In genomic region chr7:6091979-6092378, GRCh38 we compare ENCODE assay signal across 5 cellular contexts. TPM values are rescaled to one million over a fixed set of nuclear protein-coding genes. Genes with fewer than 3 reads are reported as not detected.
DNase-seq lines count a peak whose midpoint lies in the region; ATAC-seq, FAIRE-seq and TF ChIP-seq lines count a peak whose summit lies in the region.
"Not testable (repeated sequence)": the region's sequence is repeated elsewhere in the genome, so short reads cannot be mapped to it uniquely, and the experiment has no call there.

No MANE protein-coding gene starts in this region.

- not testable (repeated sequence) for H3K9me3 ChIP-seq in HEK293 (ENCODE audit: control insufficient read depth, insufficient read depth, low read depth, low read length); SU-DHL-6 (ENCODE audit: insufficient read depth, low read length); K562 (replicated peaks; ENCODE audit: control insufficient read depth, insufficient read depth, low read depth, low read length); neutrophil

- ATAC-seq in K562: not testable (repeated sequence)

- H3K9me2 ChIP-seq in SU-DHL-6 (replicated peaks; ENCODE audit: insufficient read depth, low read length): not testable (repeated sequence)

- H3K27me3 ChIP-seq in SU-DHL-6 (ENCODE audit: low read length); K562 (ENCODE audit: control insufficient read depth in 2 of 2, insufficient read depth in 2 of 2, low read length in 2 of 2); neutrophil: not testable (repeated sequence)

- TF ChIP-seq CTCF in HEK293 (tag by site-specific recombination; IDR thresholded peaks at IDR 0.05); SU-DHL-6 (IDR thresholded peaks at IDR 0.05; ENCODE audit: insufficient read depth, low read length, poor library complexity, severe bottlenecking); K562 (IDR thresholded peaks at IDR 0.05 in 2 of 3, conservative IDR thresholded peaks at IDR 0.05 in 1 of 3; ENCODE audit: insufficient read depth in 2 of 3, low read depth in 1 of 3, low read length in 3 of 3); neutrophil (IDR thresholded peaks at IDR 0.05): not testable (repeated sequence)

- H3K9ac ChIP-seq in SU-DHL-6 (ENCODE audit: low read length); K562 (ENCODE audit: insufficient read depth in 1 of 2, low read depth in 2 of 2, low read length in 2 of 2): not testable (repeated sequence)

- BruUV-seq in K562 (replicated peaks; lab: Mats Ljungman, UMichigan): not testable (repeated sequence)

- peak overlapping the region; percentile 19 for H3K4me2 ChIP-seq in SU-DHL-6 (ENCODE audit: low read depth, low read length, poor library complexity, severe bottlenecking)
- not testable (repeated sequence) for H3K4me2 ChIP-seq in K562 (ENCODE audit: insufficient read depth, low read length)

- H3K36me3 ChIP-seq in HEK293 (ENCODE audit: control insufficient read depth in 2 of 2, insufficient read depth in 1 of 2, low read length in 2 of 2); SU-DHL-6 (ENCODE audit: low read length); K562 (ENCODE audit: control insufficient read depth, insufficient read depth, low read length); neutrophil: not testable (repeated sequence)

- peaks cover 10% of the 10 kb centered on the region for H3F3A ChIP-seq in SU-DHL-6 (ENCODE audit: insufficient read depth)

- H2AFZ ChIP-seq in SU-DHL-6 (ENCODE audit: low read depth, low read length, severe bottlenecking): peak overlapping the region; percentile 38
- not testable (repeated sequence) for H2AFZ ChIP-seq in K562 (ENCODE audit: low read depth, low read length)

- 33% methylated on average over 3 of the region's 3 CpGs for whole genome bisulfite sequencing in K562 (ENCODE audit: insufficient coverage, low coverage, missing lambda C conversion rate)

- H4K20me1 ChIP-seq in SU-DHL-6 (ENCODE audit: low read depth, low read length); K562 (replicated peaks; ENCODE audit: control insufficient read depth, insufficient read depth, low read length): not testable (repeated sequence)

- FAIRE-seq in K562 (lab: Jason Lieb, UNC): not testable (repeated sequence)

- H3K79me2 ChIP-seq in SU-DHL-6 (ENCODE audit: insufficient read depth, low read length); K562 (ENCODE audit: control insufficient read depth, insufficient read depth, low read length): not testable (repeated sequence)

- in situ Hi-C loops in K562 (cut with MboI): not testable (repeated sequence)

- not testable (repeated sequence) for DNase-seq in K562 (ENCODE audit: extremely low read depth in 1 of 4, low spot score in 3 of 4)
- DNase-seq in cardiac septum (ENCODE audit: low spot score): peak; percentile 3

- H3K9me1 ChIP-seq in K562 (ENCODE audit: control insufficient read depth, insufficient read depth, low read length): not testable (repeated sequence)

- TF ChIP-seq POLR2A in K562 (conservative IDR thresholded peaks at IDR 0.05): not testable (repeated sequence)

- H3K4me1 ChIP-seq in HEK293 (ENCODE audit: control insufficient read depth, insufficient read depth, low read length); K562 (replicated peaks in 1 of 2; ENCODE audit: control insufficient read depth in 2 of 2, insufficient read depth in 2 of 2, low read length in 2 of 2); neutrophil (ENCODE audit: control insufficient read depth in 1 of 2, insufficient read depth in 1 of 2, low read depth in 1 of 2, low read length in 1 of 2): not testable (repeated sequence)

- intact Hi-C loops in K562 (cut with micrococcal nuclease): loop anchor here (2.0 kb wide), 1 partner anchor 13 kb away; no protein-coding TSS in a partner anchor
- intact Hi-C loops in cardiac septum (cut with DNase I): not testable (repeated sequence)

- POLR2A ChIA-PET in HEK293 (lab: Yijun Ruan, JAX) (interaction anchor here (0.8 kb wide), 1 partner anchor 240 kb away, joined by 4 read pairs; no protein-coding TSS in a partner anchor), K562 (lab: Yijun Ruan, JAX) (interaction anchor here (0.7 kb wide), 1 partner anchor 71 kb away, joined by 4 read pairs; no protein-coding TSS in a partner anchor)

- not testable (repeated sequence) for TF ChIP-seq EP300 in K562 (IDR thresholded peaks at IDR 0.05; ENCODE audit: low read length)

- H3K27ac ChIP-seq in HEK293 (ENCODE audit: extremely low read depth, low read depth, low read length); SU-DHL-6 (ENCODE audit: low read depth, low read length); K562 (ENCODE audit: extremely low read depth, low read depth, low read length): not testable (repeated sequence)
- peak overlapping the region; percentile 59 for H3K27ac ChIP-seq in neutrophil

- CTCF ChIA-PET in HEK293 (lab: Yijun Ruan, JAX): interaction anchor here (0.8 kb wide), 1 partner anchor 15 kb away, joined by 3 read pairs; no protein-coding TSS in a partner anchor
- CTCF ChIA-PET in K562 (lab: Yijun Ruan, JAX; ENCODE audit: low intra/inter-chr PET ratio): interaction anchor here (0.7 kb wide), 1 partner anchor 1294 kb away, joined by 3 read pairs; no protein-coding TSS in a partner anchor

- H3K4me3 ChIP-seq in HEK293 (ENCODE audit: low read depth, low read length); SU-DHL-6 (ENCODE audit: insufficient read depth, low read length, poor library complexity, severe bottlenecking); K562; neutrophil (ENCODE audit: low read depth in 1 of 2, low read length in 1 of 2): not testable (repeated sequence)

- not testable (repeated sequence) for TF ChIP-seq RAD21 in K562 (CRISPR knock-in tag; conservative IDR thresholded peaks at IDR 0.05 in 1 of 2, IDR thresholded peaks at IDR 0.05 in 1 of 2)

TF ChIP-seq in K562, 482 proteins besides CTCF, POLR2A, EP300 and RAD21:
- peak; percentile 55; the same call in 1 of the 2 replicates for TF ChIP-seq ZNF512 (tag; IDR thresholded peaks at IDR 0.05)

RNA-seq across cellular contexts. Expression of gene USP42, which starts 12.8 kb away (rescaled TPM):
- total RNA-seq in K562 (2011; cell fraction: chromatin; rRNA removed; ENCODE audit: low replicate concordance): 26.4 and 32.0 TPM in 2 replicates
- total RNA-seq in K562 (2011; cell fraction: nucleolus; rRNA removed): 12.8 and 13.8 TPM in 2 replicates
- total RNA-seq in K562 (2011; cell fraction: nucleoplasm; rRNA removed): 19.7 and 25.3 TPM in 2 replicates
- total RNA-seq in K562 (2014; rRNA removed): 5.4 and 8.2 TPM in 2 replicates
- total RNA-seq in K562 (2014; rRNA removed; fragmentation: Illumina TruSeq; extraction: Trizol): 7.4 and 8.2 TPM in 2 replicates
- total RNA-seq in K562 (2015; rRNA removed; fragmentation: Illumina TruSeq; extraction: Trizol): 6.6 and 7.0 TPM in 2 replicates
- 15.3 and 16.1 TPM in 2 replicates for total RNA-seq in K562 (2021)
- 4.8 and 6.3 TPM in 2 replicates for polyA plus RNA-seq in K562 (2011; rRNA removed)
- 3.6 and 3.9 TPM in 2 replicates for polyA plus RNA-seq in K562 (2011; cell fraction: cytosol; rRNA removed)
- polyA plus RNA-seq in K562 (2011; cell fraction: nucleus; rRNA removed): 10.5 and 13.4 TPM in 2 replicates
- polyA plus RNA-seq in K562 (2012): 7.5 and 8.2 TPM in 2 replicates
- 11.2 and 12.7 TPM in 2 replicates for polyA plus RNA-seq in K562 (2014; fragmentation: Illumina TruSeq; extraction: Trizol)
- polyA plus RNA-seq in K562 (2014; fragmentation: Nextera tagmentation; extraction: Ambion mirVana): 1 to 10 TPM; 2.1 to 4.1 TPM
- polyA plus RNA-seq in K562 (2014; rRNA removed): 6.0 and 7.2 TPM in 2 replicates
- polyA minus RNA-seq in K562 (2011; rRNA and poly(A)+ RNA removed): 7.5 and 9.2 TPM in 2 replicates
- polyA minus RNA-seq in K562 (2011; cell fraction: cytosol; rRNA and poly(A)+ RNA removed): 7.7 and 9.3 TPM in 2 replicates
- polyA minus RNA-seq in K562 (2011; cell fraction: nucleus; rRNA and poly(A)+ RNA removed): 4.6 and 5.9 TPM in 2 replicates
- total RNA-seq in cardiac septum: 5.8 TPM

RNA-seq across cellular contexts. Expression of gene EIF2AK1, which starts 33.0 kb away (rescaled TPM):
- 242 and 302 TPM in 2 replicates for total RNA-seq in K562 (2011; cell fraction: chromatin; rRNA removed; ENCODE audit: low replicate concordance)
- total RNA-seq in K562 (2011; cell fraction: nucleolus; rRNA removed): 102 and 107 TPM in 2 replicates
- 134 and 136 TPM in 2 replicates for total RNA-seq in K562 (2011; cell fraction: nucleoplasm; rRNA removed)
- total RNA-seq in K562 (2014; rRNA removed) (213 and 429 TPM in 2 replicates), K562 (2014; rRNA removed; fragmentation: Illumina TruSeq; extraction: Trizol) (53.4 and 63.1 TPM in 2 replicates), K562 (2015; rRNA removed; fragmentation: Illumina TruSeq; extraction: Trizol) (39.1 and 42.2 TPM in 2 replicates), K562 (2021) (148 and 160 TPM in 2 replicates), cardiac septum (39.6 TPM)
- polyA plus RNA-seq in K562 (2011; rRNA removed) (145 and 147 TPM in 2 replicates), K562 (2014; fragmentation: Illumina TruSeq; extraction: Trizol) (125 and 149 TPM in 2 replicates), K562 (2014; fragmentation: Nextera tagmentation; extraction: Ambion mirVana) (10 to 100 TPM; 28.8 to 42.3 TPM), K562 (2014; rRNA removed) (142 and 180 TPM in 2 replicates)
- 125 and 126 TPM in 2 replicates for polyA plus RNA-seq in K562 (2011; cell fraction: cytosol; rRNA removed)
- polyA plus RNA-seq in K562 (2011; cell fraction: nucleus; rRNA removed): 165 and 175 TPM in 2 replicates
- 87.1 and 139 TPM in 2 replicates for polyA plus RNA-seq in K562 (2012)
- polyA minus RNA-seq in K562 (2011; rRNA and poly(A)+ RNA removed): 165 and 204 TPM in 2 replicates
- 74.7 and 86.0 TPM in 2 replicates for polyA minus RNA-seq in K562 (2011; cell fraction: cytosol; rRNA and poly(A)+ RNA removed)
- 75.7 and 122 TPM in 2 replicates for polyA minus RNA-seq in K562 (2011; cell fraction: nucleus; rRNA and poly(A)+ RNA removed)
